9 cellular contexts compared by ENCODE assay signal in the genomic region with DNA sequence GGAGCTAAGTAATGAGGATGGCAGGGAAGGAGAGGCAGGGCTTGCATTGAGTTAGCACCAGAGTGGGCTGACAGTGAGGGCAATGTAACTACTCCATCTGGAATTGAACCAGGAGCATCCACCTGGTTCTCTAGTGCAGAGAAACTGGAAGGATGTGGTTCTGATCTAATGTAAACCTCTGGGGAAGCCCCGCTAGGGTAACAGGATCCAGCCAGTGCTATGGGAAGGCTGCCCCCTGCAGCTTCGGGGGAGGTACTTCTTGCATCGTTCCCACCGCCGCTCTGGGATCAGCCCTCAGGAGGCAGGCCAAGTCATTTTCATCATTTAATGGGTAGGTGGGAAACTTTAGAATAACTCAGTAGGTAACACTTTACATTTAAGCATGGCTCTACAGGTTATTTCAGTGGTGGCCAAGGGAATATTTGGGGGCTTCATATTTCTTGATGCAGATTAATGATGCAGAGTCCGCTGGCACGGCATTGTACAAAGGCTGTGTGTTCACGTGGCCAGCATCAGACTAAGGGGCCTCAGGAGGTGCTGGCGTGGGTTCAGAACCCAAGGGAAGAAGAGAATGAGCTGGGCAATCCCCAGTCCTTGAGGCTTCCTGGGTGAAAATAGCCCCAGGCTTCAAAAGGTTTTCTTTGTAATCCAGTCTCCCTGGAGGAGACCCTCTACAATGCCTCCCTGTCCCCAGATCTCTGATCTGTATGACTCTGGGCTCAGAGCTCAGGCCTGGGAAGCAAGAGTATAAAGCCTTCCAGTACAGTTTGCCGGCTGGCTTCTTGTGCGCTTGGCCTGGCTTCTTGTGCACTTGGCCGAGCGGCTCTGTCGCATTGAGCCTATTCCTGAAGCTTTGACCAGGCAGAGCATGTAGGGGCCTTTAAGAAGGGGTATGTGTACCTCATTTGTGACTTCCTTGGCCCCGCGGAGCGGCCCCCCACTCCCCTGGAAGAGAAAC. TPM values are rescaled to one million over a fixed set of nuclear protein-coding genes. Genes with fewer than 3 reads are reported as not detected.
DNase-seq lines count a peak whose midpoint lies in the region; ATAC-seq and TF ChIP-seq lines count a peak whose summit lies in the region.
"Had no signal": no experiment of that assay in that cellular context is flagged by ENCODE, and none has a peak within 500 bp of the region (broad histone marks: within the 10 kb centered on the region; RNA-seq: fewer than 3 reads in every experiment).

No MANE protein-coding gene starts in this region.

- no TSS peak for BruUV-seq in HCT116 (replicated peaks; lab: Mats Ljungman, UMichigan)

- no peaks in the 10 kb centered on the region for H3K36me3 ChIP-seq in HCT116 (ENCODE audit: control insufficient read depth in 1 of 2, insufficient read depth in 2 of 2, low read length in 2 of 2)
- H3K36me3 ChIP-seq in spleen = no peaks in the 10 kb centered on the region
- H3K36me3 ChIP-seq: vagina had no signal

- H3K9ac ChIP-seq in HCT116 (ENCODE audit: low read length) = no peak overlapping the region

- H3K27ac ChIP-seq in HCT116 (ENCODE audit: low read depth, low read length) = no peak overlapping the region
- H3K27ac ChIP-seq in spleen = no peak overlapping the region
- H3K27ac ChIP-seq: vagina had no signal

- TF ChIP-seq CTCF in HCT116 (IDR thresholded peaks at IDR 0.05 in 2 of 3, conservative IDR thresholded peaks at IDR 0.05 in 1 of 3; ENCODE audit: borderline replicate concordance in 1 of 3, insufficient read depth in 1 of 3, low read depth in 2 of 3, low read length in 2 of 3) (peak; percentile 22 to 66 (median 54); a peak in 4 of 6 replicates), spleen (IDR thresholded peaks at IDR 0.05 in 8 of 11, conservative IDR thresholded peaks at IDR 0.05 in 3 of 11) (no peak)

- no peaks in the 10 kb centered on the region for H4K20me1 ChIP-seq in HCT116 (ENCODE audit: insufficient read depth)

- no peak overlapping the region for H2AFZ ChIP-seq in HCT116 (ENCODE audit: low read depth, low read length, poor library complexity, severe bottlenecking)

- no peaks in the 10 kb centered on the region for H3K4me1 ChIP-seq in HCT116 (ENCODE audit: control insufficient read depth in 1 of 2, insufficient read depth in 2 of 2, low read length in 2 of 2)
- no peaks in the 10 kb centered on the region for H3K4me1 ChIP-seq in spleen
- H3K4me1 ChIP-seq: vagina had no signal

- H3K4me3 ChIP-seq in HCT116 (replicated peaks in 1 of 2; ENCODE audit: low read depth in 1 of 2, low read length in 2 of 2) (no peak overlapping the region), spleen (no peak overlapping the region)
- H3K4me3 ChIP-seq: vagina had no signal

- H3K9me3 ChIP-seq in HCT116 (ENCODE audit: control insufficient read depth in 1 of 2, insufficient read depth in 1 of 2, low read depth in 1 of 2, low read length in 2 of 2) = no peaks in the 10 kb centered on the region
- H3K9me3 ChIP-seq in spleen = peaks cover 0 to 12% (median 2%) of the 10 kb centered on the region in 8 donors
- H3K9me3 ChIP-seq: vagina had no signal

- H3K27me3 ChIP-seq in HCT116 (ENCODE audit: insufficient read depth, low read length) (peaks cover 4% of the 10 kb centered on the region; the same call in 1 of the 2 replicates), spleen (replicated peaks in 1 of 7) (peaks cover 0 to 12% (median 0%) of the 10 kb centered on the region in 7 donors)
- H3K27me3 ChIP-seq: vagina had no signal

- RAD21 ChIA-PET in HCT116 (lab: Charles Lee; ENCODE audit: low non-redundant PET in 1 of 2, low total read pairs in 2 of 2, uncharacterized antibody in 2 of 2, unreplicated experiment in 2 of 2) = no interaction called here

- ATAC-seq in HCT116 = peak; percentile 80

- peak; percentile 44 for DNase-seq in NCI-H82 (lab: John Stamatoyannopoulos, UW)
- DNase-seq in NCI-H82 treated with DMSO at 0.1 percent for 48 hours (lab: John Stamatoyannopoulos, UW; ENCODE audit: unreplicated experiment) = no peak
- DNase-seq in HCT116 (ENCODE audit: low read depth, low spot score) = no peak
- peak; percentile 63 for DNase-seq in ecto neural progenitor cell (ENCODE audit: low spot score)
- DNase-seq in pons (ENCODE audit: low spot score) = peak; percentile 25
- DNase-seq in activated gamma-delta T cell treated with Interleukin-2 at 50 U/mL for 16 hours = no peak
- no peak for DNase-seq in spleen
- no peak for DNase-seq in NCI-H1105 treated with DMSO at 0.1 percent for 48 hours (lab: John Stamatoyannopoulos, UW)

- TF ChIP-seq POLR2A in HCT116 (IDR thresholded peaks at IDR 0.05; ENCODE audit: borderline replicate concordance, extremely low read depth, insufficient read depth, insufficient read length) (no peak), spleen (IDR thresholded peaks at IDR 0.05) (no peak)

- CTCF ChIA-PET in HCT116 (lab: Charles Lee) = no interaction called here

- POLR2A ChIA-PET in HCT116 (lab: Charles Lee) = no interaction called here

- no peaks in the 10 kb centered on the region for H3K79me2 ChIP-seq in HCT116 (ENCODE audit: insufficient read depth, low read length)

- H3K9me2 ChIP-seq in HCT116 (ENCODE audit: insufficient read depth) = no peaks in the 10 kb centered on the region

- 81 to 88% (median 85%) methylated on average over 17 of the region's 17 CpGs for WGBS in spleen, 5 donors

- TF ChIP-seq RAD21 in HCT116 (IDR thresholded peaks at IDR 0.05; ENCODE audit: low read depth) = peak; percentile 38

- H3K4me2 ChIP-seq in HCT116 (ENCODE audit: low read length) = no peak overlapping the region

- intact Hi-C loops in HCT116 (cut with micrococcal nuclease) = no loop called here
- intact Hi-C loops in spleen (cut with DNase I; ENCODE audit: low total_unique reads) = no loop called here

TF ChIP-seq in HCT116, 20 proteins besides CTCF, POLR2A, EP300 and RAD21 (continues in another document):
- TF ChIP-seq SRF (IDR thresholded peaks at IDR 0.05; ENCODE audit: low read depth) = no peak
- TF ChIP-seq CBX3 (IDR thresholded peaks at IDR 0.05; ENCODE audit: low read depth) = no peak
- TF ChIP-seq YY1 (IDR thresholded peaks at IDR 0.05; ENCODE audit: extremely low read depth, insufficient replicate concordance, low read depth, low read length) = no peak
- TF ChIP-seq TCF7L2 (IDR thresholded peaks at IDR 0.05; ENCODE audit: borderline replicate concordance, extremely low read depth, insufficient read depth, insufficient read length) = no peak
- TF ChIP-seq JUND (IDR thresholded peaks at IDR 0.05) = no peak
- no peak for TF ChIP-seq ZNF274 (IDR thresholded peaks at IDR 0.05; ENCODE audit: low read depth, low read length)
- no peak for TF ChIP-seq CEBPB (IDR thresholded peaks at IDR 0.05; ENCODE audit: low read depth)
- TF ChIP-seq, protein P1, sequence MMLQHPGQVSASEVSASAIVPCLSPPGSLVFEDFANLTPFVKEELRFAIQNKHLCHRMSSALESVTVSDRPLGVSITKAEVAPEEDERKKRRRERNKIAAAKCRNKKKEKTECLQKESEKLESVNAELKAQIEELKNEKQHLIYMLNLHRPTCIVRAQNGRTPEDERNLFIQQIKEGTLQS (IDR thresholded peaks at IDR 0.05) = no peak
- TF ChIP-seq ELF1 (IDR thresholded peaks at IDR 0.05; ENCODE audit: borderline replicate concordance, low read depth) = no peak
- TF ChIP-seq, protein P2, sequence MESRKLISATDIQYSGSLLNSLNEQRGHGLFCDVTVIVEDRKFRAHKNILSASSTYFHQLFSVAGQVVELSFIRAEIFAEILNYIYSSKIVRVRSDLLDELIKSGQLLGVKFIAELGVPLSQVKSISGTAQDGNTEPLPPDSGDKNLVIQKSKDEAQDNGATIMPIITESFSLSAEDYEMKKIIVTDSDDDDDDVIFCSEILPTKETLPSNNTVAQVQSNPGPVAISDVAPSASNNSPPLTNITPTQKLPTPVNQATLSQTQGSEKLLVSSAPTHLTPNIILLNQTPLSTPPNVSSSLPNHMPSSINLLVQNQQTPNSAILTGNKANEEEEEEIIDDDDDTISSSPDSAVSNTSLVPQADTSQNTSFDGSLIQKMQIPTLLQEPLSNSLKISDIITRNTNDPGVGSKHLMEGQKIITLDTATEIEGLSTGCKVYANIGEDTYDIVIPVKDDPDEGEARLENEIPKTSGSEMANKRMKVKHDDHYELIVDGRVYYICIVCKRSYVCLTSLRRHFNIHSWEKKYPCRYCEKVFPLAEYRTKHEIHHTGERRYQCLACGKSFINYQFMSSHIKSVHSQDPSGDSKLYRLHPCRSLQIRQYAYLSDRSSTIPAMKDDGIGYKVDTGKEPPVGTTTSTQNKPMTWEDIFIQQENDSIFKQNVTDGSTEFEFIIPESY (IDR thresholded peaks at IDR 0.05; ENCODE audit: extremely low read depth, insufficient replicate concordance, low read length) = no peak
- TF ChIP-seq SP1 (IDR thresholded peaks at IDR 0.05; ENCODE audit: low read depth) = no peak
- TF ChIP-seq, protein P3, sequence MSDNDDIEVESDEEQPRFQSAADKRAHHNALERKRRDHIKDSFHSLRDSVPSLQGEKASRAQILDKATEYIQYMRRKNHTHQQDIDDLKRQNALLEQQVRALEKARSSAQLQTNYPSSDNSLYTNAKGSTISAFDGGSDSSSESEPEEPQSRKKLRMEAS (IDR thresholded peaks at IDR 0.05) = no peak
- TF ChIP-seq EZH2 (IDR thresholded peaks at IDR 0.05) = no peak
- TF ChIP-seq EGR1 (IDR thresholded peaks at IDR 0.05; ENCODE audit: low read depth) = no peak

RNA-seq across cellular contexts. Expression of a gene that starts 26.4 kb away (rescaled TPM):
- total RNA-seq in HCT116 (2021; ENCODE audit: unreplicated experiment) (13.4 TPM), spleen (100 to 1,000 TPM; 118 to 245 (median 160) TPM)
- 5.9 and 7.8 TPM in 2 replicates for polyA plus RNA-seq in HCT116 (2012)
- 10 to 100 TPM; 20.0 to 71.8 (median 33.5) TPM for polyA plus RNA-seq in spleen

Comparison
In these comparisons a context has a peak if more than half of its experiments do, and no peak if none do; other contexts are left out.
1. DNase-seq: peak in NCI-H82 (single experiment), ecto neural progenitor cell (single experiment) and pons (single experiment); none in NCI-H82 treated with DMSO at 0.1 percent for 48 hours (single experiment), HCT116 (single experiment), activated gamma-delta T cell treated with Interleukin-2 at 50 U/mL for 16 hours (single experiment), spleen (single experiment) and NCI-H1105 treated with DMSO at 0.1 percent for 48 hours (single experiment).
2. CTCF ChIP-seq: peak in HCT116 (3 of 3); none in spleen (0 of 11).